ENCODE assay signal across 16 cellular contexts in the genomic region with DNA sequence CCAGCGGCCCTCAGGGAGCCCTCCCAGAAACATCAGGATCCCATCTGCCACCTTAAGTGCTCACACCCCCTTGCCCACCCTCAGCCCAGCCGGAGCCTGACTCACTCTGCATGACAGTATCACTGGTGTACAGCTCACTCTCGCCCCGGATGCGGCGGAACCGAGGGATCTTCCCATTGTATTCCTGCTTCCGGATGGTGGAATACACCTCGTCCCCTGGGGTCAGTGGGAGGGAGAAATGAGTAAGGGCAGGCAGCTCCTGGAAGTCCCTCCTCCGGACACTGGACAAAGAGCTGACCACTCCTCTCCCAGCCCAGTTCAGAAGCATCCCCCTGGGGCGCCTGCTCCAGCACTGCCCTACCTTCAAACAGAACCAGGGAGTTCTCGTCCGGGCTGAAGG. TPM values are rescaled to one million over a fixed set of nuclear protein-coding genes. Genes with fewer than 3 reads are reported as not detected.
A peak's percentile ranks its signal among the peaks of the same experiment; 100 is the strongest.
DNase-seq lines count a peak whose midpoint lies in the region; ATAC-seq and TF ChIP-seq lines count a peak whose summit lies in the region.
"Had no signal": no experiment of that assay in that cellular context is flagged by ENCODE, and none has a peak within 500 bp of the region (broad histone marks: within the 10 kb centered on the region; RNA-seq: fewer than 3 reads in every experiment).

No MANE protein-coding gene starts in this region.

- intact Hi-C loops in OCI-LY7 (cut with micrococcal nuclease; ENCODE audit: unreplicated experiment), result no loop called here

- peaks cover 17% of the 10 kb centered on the region for H3K4me1 ChIP-seq in BE2C
- peaks cover 24% of the 10 kb centered on the region for H3K4me1 ChIP-seq in OCI-LY7 (ENCODE audit: insufficient read depth, low read length, poor library complexity, severe bottlenecking)

- no peaks in the 10 kb centered on the region for H3K36me3 ChIP-seq in BE2C
- no peaks in the 10 kb centered on the region for H3K36me3 ChIP-seq in OCI-LY7 (ENCODE audit: insufficient read depth, low read length)

- H3K27ac ChIP-seq in angular gyrus (ENCODE audit: low read depth, low read length), result peak overlapping the region; percentile 96
- H3K27ac ChIP-seq in OCI-LY7 (ENCODE audit: low read depth, low read length, poor library complexity, severe bottlenecking), result no peak overlapping the region
- H3K27ac ChIP-seq: upper lobe of left lung had no signal

- no peaks in the 10 kb centered on the region for H3K27me3 ChIP-seq in BE2C
- H3K27me3 ChIP-seq: upper lobe of left lung had no signal

- POLR2A ChIA-PET in AG04449 (lab: Yijun Ruan, JAX) (interaction anchor here (2.1 kb wide), 1 partner anchor 12 kb away, joined by 5 read pairs; no protein-coding TSS in a partner anchor), OCI-LY7 (lab: Charles Lee) (no interaction called here)

- no peak overlapping the region for H3K4me2 ChIP-seq in OCI-LY7 (ENCODE audit: low read length)

- no peak for TF ChIP-seq CTCF in AG04449 (IDR thresholded peaks at IDR 0.05; ENCODE audit: insufficient read depth, low read length, missing control alignments)
- TF ChIP-seq CTCF in BE2C (IDR thresholded peaks at IDR 0.05; ENCODE audit: low read depth, low read length), result no peak
- no peak for TF ChIP-seq CTCF in OCI-LY7 (conservative IDR thresholded peaks at IDR 0.05; ENCODE audit: low read length)

- no TSS peak for BruUV-seq in OCI-LY7 (replicated peaks; lab: Mats Ljungman, UMichigan)

- no peaks in the 10 kb centered on the region for H3K9me3 ChIP-seq in BE2C
- H3K9me3 ChIP-seq in OCI-LY7 (ENCODE audit: low read length), result no peaks in the 10 kb centered on the region
- H3K9me3 ChIP-seq: upper lobe of left lung had no signal

- no peaks in the 10 kb centered on the region for H4K20me1 ChIP-seq in OCI-LY7 (ENCODE audit: insufficient read depth, low read length)

- CTCF ChIA-PET in AG04449 (lab: Yijun Ruan, JAX), result interaction anchor here (1.6 to 40.9 kb wide), 2 partner anchors 13 to 35 kb away, joined by 3 to 1700 read pairs; partner anchors contain the start of gene CYP11A1
- CTCF ChIA-PET in OCI-LY7 (lab: Charles Lee; ENCODE audit: unreplicated experiment), result no interaction called here

- H3K79me2 ChIP-seq in OCI-LY7 (ENCODE audit: insufficient read depth, low read depth, low read length), result no peaks in the 10 kb centered on the region

- H2AFZ ChIP-seq in OCI-LY7 (ENCODE audit: low read length), result no peak overlapping the region

- no peaks in the 10 kb centered on the region for H3K9me2 ChIP-seq in OCI-LY7 (ENCODE audit: insufficient read depth, low read length)

- DNase-seq in AG04449 (ENCODE audit: low read depth, low spot score) (peak; percentile 3), HCEC 1CT (peak; percentile 58), lung microvascular endothelial cell (ENCODE audit: low read depth in 2 of 2) (peak; percentile 14 to 60), BE2C (no peak), OCI-LY7 (ENCODE audit: low spot score) (no peak), NCI-H345 treated with DMSO at 0.1 percent for 48 hours (lab: John Stamatoyannopoulos, UW; ENCODE audit: unreplicated experiment) (no peak)
- DNase-seq: activated CD4-positive, alpha-beta T cell treated with anti-CD3 and anti-CD28 coated beads, Interleukin-2, amount 50 U/mL, for 48 hours; activated naive CD4-positive, alpha-beta T cell treated with anti-CD3 and anti-CD28 coated beads, Interleukin-2, amount 10 ng/mL, durations not matched to agents 7 days and 5 days; cortex of kidney; H9; NCI-H2081 had no signal

- no peak overlapping the region for H3K4me3 ChIP-seq in AG04449 (ENCODE audit: low read depth, low read length)
- H3K4me3 ChIP-seq in BE2C (ENCODE audit: low read depth, low read length), result no peak overlapping the region
- H3K4me3 ChIP-seq in OCI-LY7 (ENCODE audit: low read depth, low read length, poor library complexity, severe bottlenecking), result no peak overlapping the region
- H3K4me3 ChIP-seq: K562, upper lobe of left lung had no signal

- no peak for ATAC-seq in HG03457 (IDR thresholded peaks at IDR 0.05; ENCODE audit: unreplicated experiment)
- ATAC-seq: K562 had no signal

RNA-seq across cellular contexts. Expression of gene SEMA7A, which starts 16.5 kb away (rescaled TPM):
- total RNA-seq in lung microvascular endothelial cell (0.65 and 0.79 TPM in 2 replicates), OCI-LY7 (2022) (0.46 and 1.0 TPM in 2 replicates)
- 2.8 TPM for polyA plus RNA-seq in BE2C (2012; ENCODE audit: insufficient read depth, insufficient read length, low read depth)
- 0.06 and 0.08 TPM in 2 replicates for total RNA-seq in OCI-LY7 (2014; rRNA removed; shearing (Covaris generic))

RNA-seq across cellular contexts. Expression of gene UBL7, which starts 43.7 kb away (rescaled TPM):
- total RNA-seq in lung microvascular endothelial cell (21.4 and 27.4 TPM in 2 replicates), OCI-LY7 (2022) (41.3 and 44.1 TPM in 2 replicates)
- 84.1 TPM for polyA plus RNA-seq in BE2C (2012; ENCODE audit: insufficient read depth, insufficient read length, low read depth)
- 29.5 and 32.6 TPM in 2 replicates for total RNA-seq in OCI-LY7 (2014; rRNA removed; shearing (Covaris generic))

RNA-seq across cellular contexts. Expression of gene CYP11A1, which starts 49.8 kb away (rescaled TPM):
- not detected in 2 replicates for total RNA-seq in lung microvascular endothelial cell
- not detected for polyA plus RNA-seq in BE2C (2012; ENCODE audit: insufficient read depth, insufficient read length, low read depth)
- not detected in 2 replicates for total RNA-seq in OCI-LY7 (2014; rRNA removed; shearing (Covaris generic))
- not detected in 2 replicates for total RNA-seq in OCI-LY7 (2022)
- total RNA-seq: pulmonary artery endothelial cell had no signal

Comparison
In these comparisons a context has a peak if more than half of its experiments do, and no peak if none do; other contexts are left out.
1. DNase-seq: peak in AG04449 (single experiment), HCEC 1CT (single experiment) and lung microvascular endothelial cell (2 of 2); none in BE2C (single experiment), OCI-LY7 (single experiment) and NCI-H345 treated with DMSO at 0.1 percent for 48 hours (single experiment).